1 cellular context compared by ENCODE assay signal in genomic region chr5:91851670-91852069, GRCh38.
TF ChIP-seq lines count a peak whose summit lies in the region.

No MANE protein-coding gene starts in this region.

TF ChIP-seq in SK-N-SH treated with all-trans-retinoic acid at 6 μM for 48 hours, 23 proteins besides CTCF, POLR2A, EP300 and RAD21 (continued from another document):
- TF ChIP-seq, protein P1, sequence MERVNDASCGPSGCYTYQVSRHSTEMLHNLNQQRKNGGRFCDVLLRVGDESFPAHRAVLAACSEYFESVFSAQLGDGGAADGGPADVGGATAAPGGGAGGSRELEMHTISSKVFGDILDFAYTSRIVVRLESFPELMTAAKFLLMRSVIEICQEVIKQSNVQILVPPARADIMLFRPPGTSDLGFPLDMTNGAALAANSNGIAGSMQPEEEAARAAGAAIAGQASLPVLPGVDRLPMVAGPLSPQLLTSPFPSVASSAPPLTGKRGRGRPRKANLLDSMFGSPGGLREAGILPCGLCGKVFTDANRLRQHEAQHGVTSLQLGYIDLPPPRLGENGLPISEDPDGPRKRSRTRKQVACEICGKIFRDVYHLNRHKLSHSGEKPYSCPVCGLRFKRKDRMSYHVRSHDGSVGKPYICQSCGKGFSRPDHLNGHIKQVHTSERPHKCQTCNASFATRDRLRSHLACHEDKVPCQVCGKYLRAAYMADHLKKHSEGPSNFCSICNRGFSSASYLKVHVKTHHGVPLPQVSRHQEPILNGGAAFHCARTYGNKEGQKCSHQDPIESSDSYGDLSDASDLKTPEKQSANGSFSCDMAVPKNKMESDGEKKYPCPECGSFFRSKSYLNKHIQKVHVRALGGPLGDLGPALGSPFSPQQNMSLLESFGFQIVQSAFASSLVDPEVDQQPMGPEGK (CRISPR knock-in tag; IDR thresholded peaks at IDR 0.05; ENCODE audit: borderline replicate concordance): peak; percentile 67; the same call in 1 of the 2 replicates
- peak; percentile 91 for TF ChIP-seq ZC3H10 (CRISPR knock-in tag; IDR thresholded peaks at IDR 0.05)
- peak; percentile 93 for TF ChIP-seq ISL1 (CRISPR knock-in tag; IDR thresholded peaks at IDR 0.05)
- TF ChIP-seq RARB (CRISPR knock-in tag; IDR thresholded peaks at IDR 0.05): peak; percentile 23; the same call in 1 of the 2 replicates
- TF ChIP-seq ZFP30 (CRISPR knock-in tag; IDR thresholded peaks at IDR 0.05): no peak
- no peak for TF ChIP-seq ZNF70 (CRISPR knock-in tag; IDR thresholded peaks at IDR 0.05)
